Comparison of ENCODE assay signal across 1 cellular context in the genomic region with DNA sequence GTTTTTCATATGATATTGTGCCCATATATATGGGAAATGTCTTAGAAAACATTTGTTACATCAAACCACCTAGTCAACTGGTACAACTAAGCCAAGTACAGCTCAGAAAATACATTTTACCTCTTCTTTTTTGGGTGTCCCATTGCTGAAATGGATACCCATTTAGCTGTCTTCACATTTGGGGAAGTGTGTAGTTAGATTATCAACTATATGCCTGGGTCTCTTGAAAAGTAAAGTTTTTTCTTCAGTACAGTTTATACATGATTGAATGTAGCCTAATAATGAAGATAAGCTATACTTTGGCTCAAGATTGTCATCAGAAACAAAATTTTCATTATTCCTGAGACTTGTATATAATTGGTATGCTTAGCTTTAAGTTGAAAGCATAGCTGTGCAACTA.
TF ChIP-seq lines count a peak whose summit lies in the region.

No MANE protein-coding gene starts in this region.

TF ChIP-seq in HepG2, 621 proteins besides CTCF, POLR2A, EP300 and RAD21 (continued from another document):
- TF ChIP-seq, protein P1, sequence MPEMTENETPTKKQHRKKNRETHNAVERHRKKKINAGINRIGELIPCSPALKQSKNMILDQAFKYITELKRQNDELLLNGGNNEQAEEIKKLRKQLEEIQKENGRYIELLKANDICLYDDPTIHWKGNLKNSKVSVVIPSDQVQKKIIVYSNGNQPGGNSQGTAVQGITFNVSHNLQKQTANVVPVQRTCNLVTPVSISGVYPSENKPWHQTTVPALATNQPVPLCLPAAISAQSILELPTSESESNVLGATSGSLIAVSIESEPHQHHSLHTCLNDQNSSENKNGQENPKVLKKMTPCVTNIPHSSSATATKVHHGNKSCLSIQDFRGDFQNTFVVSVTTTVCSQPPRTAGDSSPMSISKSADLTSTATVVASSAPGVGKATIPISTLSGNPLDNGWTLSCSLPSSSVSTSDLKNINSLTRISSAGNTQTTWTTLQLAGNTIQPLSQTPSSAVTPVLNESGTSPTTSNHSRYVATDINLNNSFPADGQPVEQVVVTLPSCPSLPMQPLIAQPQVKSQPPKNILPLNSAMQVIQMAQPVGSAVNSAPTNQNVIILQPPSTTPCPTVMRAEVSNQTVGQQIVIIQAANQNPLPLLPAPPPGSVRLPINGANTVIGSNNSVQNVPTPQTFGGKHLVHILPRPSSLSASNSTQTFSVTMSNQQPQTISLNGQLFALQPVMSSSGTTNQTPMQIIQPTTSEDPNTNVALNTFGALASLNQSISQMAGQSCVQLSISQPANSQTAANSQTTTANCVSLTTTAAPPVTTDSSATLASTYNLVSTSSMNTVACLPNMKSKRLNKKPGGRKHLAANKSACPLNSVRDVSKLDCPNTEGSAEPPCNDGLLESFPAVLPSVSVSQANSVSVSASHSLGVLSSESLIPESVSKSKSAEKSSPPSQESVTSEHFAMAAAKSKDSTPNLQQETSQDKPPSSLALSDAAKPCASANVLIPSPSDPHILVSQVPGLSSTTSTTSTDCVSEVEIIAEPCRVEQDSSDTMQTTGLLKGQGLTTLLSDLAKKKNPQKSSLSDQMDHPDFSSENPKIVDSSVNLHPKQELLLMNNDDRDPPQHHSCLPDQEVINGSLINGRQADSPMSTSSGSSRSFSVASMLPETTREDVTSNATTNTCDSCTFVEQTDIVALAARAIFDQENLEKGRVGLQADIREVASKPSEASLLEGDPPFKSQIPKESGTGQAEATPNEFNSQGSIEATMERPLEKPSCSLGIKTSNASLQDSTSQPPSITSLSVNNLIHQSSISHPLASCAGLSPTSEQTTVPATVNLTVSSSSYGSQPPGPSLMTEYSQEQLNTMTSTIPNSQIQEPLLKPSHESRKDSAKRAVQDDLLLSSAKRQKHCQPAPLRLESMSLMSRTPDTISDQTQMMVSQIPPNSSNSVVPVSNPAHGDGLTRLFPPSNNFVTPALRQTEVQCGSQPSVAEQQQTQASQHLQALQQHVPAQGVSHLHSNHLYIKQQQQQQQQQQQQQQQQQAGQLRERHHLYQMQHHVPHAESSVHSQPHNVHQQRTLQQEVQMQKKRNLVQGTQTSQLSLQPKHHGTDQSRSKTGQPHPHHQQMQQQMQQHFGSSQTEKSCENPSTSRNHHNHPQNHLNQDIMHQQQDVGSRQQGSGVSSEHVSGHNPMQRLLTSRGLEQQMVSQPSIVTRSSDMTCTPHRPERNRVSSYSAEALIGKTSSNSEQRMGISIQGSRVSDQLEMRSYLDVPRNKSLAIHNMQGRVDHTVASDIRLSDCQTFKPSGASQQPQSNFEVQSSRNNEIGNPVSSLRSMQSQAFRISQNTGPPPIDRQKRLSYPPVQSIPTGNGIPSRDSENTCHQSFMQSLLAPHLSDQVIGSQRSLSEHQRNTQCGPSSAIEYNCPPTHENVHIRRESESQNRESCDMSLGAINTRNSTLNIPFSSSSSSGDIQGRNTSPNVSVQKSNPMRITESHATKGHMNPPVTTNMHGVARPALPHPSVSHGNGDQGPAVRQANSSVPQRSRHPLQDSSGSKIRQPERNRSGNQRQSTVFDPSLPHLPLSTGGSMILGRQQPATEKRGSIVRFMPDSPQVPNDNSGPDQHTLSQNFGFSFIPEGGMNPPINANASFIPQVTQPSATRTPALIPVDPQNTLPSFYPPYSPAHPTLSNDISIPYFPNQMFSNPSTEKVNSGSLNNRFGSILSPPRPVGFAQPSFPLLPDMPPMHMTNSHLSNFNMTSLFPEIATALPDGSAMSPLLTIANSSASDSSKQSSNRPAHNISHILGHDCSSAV (CRISPR knock-in tag; IDR thresholded peaks at IDR 0.05; ENCODE audit: borderline replicate concordance) = no peak
- TF ChIP-seq IRX3 (CRISPR knock-in tag; IDR thresholded peaks at IDR 0.05; ENCODE audit: borderline replicate concordance, low read depth) (no peak), PCBP2 (optimal IDR thresholded peaks at IDR 0.05; ENCODE audit: low read depth, low read length, poor library complexity, severe bottlenecking) (no peak), PAF1 (CRISPR knock-in tag; IDR thresholded peaks at IDR 0.05) (no peak), PTBP1 (IDR thresholded peaks at IDR 0.05; ENCODE audit: low read depth, low read length, poor library complexity, severe bottlenecking) (no peak), ZNF446 (CRISPR knock-in tag; IDR thresholded peaks at IDR 0.05) (no peak), XBP1 (CRISPR knock-in tag; IDR thresholded peaks at IDR 0.05) (no peak), ZFP37 (CRISPR knock-in tag; IDR thresholded peaks at IDR 0.05; ENCODE audit: borderline replicate concordance) (no peak)
- TF ChIP-seq, protein P2, sequence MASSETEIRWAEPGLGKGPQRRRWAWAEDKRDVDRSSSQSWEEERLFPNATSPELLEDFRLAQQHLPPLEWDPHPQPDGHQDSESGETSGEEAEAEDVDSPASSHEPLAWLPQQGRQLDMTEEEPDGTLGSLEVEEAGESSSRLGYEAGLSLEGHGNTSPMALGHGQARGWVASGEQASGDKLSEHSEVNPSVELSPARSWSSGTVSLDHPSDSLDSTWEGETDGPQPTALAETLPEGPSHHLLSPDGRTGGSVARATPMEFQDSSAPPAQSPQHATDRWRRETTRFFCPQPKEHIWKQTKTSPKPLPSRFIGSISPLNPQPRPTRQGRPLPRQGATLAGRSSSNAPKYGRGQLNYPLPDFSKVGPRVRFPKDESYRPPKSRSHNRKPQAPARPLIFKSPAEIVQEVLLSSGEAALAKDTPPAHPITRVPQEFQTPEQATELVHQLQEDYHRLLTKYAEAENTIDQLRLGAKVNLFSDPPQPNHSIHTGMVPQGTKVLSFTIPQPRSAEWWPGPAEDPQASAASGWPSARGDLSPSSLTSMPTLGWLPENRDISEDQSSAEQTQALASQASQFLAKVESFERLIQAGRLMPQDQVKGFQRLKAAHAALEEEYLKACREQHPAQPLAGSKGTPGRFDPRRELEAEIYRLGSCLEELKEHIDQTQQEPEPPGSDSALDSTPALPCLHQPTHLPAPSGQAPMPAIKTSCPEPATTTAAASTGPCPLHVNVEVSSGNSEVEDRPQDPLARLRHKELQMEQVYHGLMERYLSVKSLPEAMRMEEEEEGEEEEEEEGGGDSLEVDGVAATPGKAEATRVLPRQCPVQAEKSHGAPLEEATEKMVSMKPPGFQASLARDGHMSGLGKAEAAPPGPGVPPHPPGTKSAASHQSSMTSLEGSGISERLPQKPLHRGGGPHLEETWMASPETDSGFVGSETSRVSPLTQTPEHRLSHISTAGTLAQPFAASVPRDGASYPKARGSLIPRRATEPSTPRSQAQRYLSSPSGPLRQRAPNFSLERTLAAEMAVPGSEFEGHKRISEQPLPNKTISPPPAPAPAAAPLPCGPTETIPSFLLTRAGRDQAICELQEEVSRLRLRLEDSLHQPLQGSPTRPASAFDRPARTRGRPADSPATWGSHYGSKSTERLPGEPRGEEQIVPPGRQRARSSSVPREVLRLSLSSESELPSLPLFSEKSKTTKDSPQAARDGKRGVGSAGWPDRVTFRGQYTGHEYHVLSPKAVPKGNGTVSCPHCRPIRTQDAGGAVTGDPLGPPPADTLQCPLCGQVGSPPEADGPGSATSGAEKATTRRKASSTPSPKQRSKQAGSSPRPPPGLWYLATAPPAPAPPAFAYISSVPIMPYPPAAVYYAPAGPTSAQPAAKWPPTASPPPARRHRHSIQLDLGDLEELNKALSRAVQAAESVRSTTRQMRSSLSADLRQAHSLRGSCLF (CRISPR knock-in tag; IDR thresholded peaks at IDR 0.05; ENCODE audit: borderline replicate concordance) = no peak
- TF ChIP-seq, protein P3, sequence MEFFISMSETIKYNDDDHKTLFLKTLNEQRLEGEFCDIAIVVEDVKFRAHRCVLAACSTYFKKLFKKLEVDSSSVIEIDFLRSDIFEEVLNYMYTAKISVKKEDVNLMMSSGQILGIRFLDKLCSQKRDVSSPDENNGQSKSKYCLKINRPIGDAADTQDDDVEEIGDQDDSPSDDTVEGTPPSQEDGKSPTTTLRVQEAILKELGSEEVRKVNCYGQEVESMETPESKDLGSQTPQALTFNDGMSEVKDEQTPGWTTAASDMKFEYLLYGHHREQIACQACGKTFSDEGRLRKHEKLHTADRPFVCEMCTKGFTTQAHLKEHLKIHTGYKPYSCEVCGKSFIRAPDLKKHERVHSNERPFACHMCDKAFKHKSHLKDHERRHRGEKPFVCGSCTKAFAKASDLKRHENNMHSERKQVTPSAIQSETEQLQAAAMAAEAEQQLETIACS (CRISPR knock-in tag; IDR thresholded peaks at IDR 0.05) = no peak
